11 cellular contexts compared by ENCODE assay signal in the genomic region with DNA sequence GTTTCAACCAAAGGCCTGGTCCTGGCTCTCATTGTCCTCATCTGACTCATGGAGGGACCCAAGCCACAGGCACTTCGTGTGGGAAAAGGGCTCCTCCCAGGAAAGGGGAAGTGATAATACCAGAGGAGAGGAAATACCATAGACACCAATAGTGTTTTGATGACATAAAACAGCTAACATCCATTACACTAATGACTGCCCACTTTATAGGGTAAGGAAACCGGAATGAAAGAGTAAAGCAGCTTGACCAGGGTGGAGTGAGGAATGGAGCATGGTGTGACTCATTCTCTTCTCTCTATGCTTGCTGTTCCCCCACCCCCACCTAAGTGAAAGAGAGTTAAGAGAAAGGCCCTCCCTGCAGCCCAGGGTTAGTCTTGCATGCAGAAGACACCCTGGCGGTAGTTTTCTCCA.
A peak's percentile ranks its signal among the peaks of the same experiment; 100 is the strongest.
DNase-seq lines count a peak whose midpoint lies in the region; FAIRE-seq and TF ChIP-seq lines count a peak whose summit lies in the region.
"Had no signal": no experiment of that assay in that cellular context is flagged by ENCODE, and none has a peak within 500 bp of the region (broad histone marks: within the 10 kb centered on the region; RNA-seq: fewer than 3 reads in every experiment).

No MANE protein-coding gene starts in this region.

- no peak for TF ChIP-seq CTCF in AG04449 (IDR thresholded peaks at IDR 0.05; ENCODE audit: insufficient read depth, low read length, missing control alignments)
- TF ChIP-seq CTCF in HFFc6 (IDR thresholded peaks at IDR 0.05) = no peak
- TF ChIP-seq CTCF in GM13976 (IDR thresholded peaks at IDR 0.05; ENCODE audit: borderline replicate concordance, control extremely low read depth, extremely low read depth, insufficient read depth, missing control alignments) = no peak

- in situ Hi-C loops in GM13976 (cut with MboI; ENCODE audit: low sequenced_read_pairs, unreplicated experiment) = no loop called here

- H3K4me3 ChIP-seq in AG04449 (ENCODE audit: low read depth, low read length) = no peak overlapping the region
- H3K4me3 ChIP-seq in SK-N-MC = peak overlapping the region; percentile 42; the same call in 1 of the 2 replicates
- H3K4me3 ChIP-seq: stomach had no signal

- peaks cover 7% of the 10 kb centered on the region for H3K27me3 Mint-ChIP-seq in HFFc6 (ENCODE audit: insufficient read depth)
- H3K27me3 Mint-ChIP-seq: CD4-positive, alpha-beta T cell had no signal

- H3K4me3 Mint-ChIP-seq in HFFc6 = no peak overlapping the region; the same call in 1 of the 2 replicates
- H3K4me3 Mint-ChIP-seq: CD4-positive, alpha-beta T cell; IgD-negative memory B cell had no signal

- no peaks in the 10 kb centered on the region for H3K36me3 Mint-ChIP-seq in HFFc6 (ENCODE audit: low read depth)
- H3K36me3 Mint-ChIP-seq: IgD-negative memory B cell had no signal

- no peak for FAIRE-seq in GM19239 (lab: Jason Lieb, UNC)

- H3K9me3 Mint-ChIP-seq in HFFc6 = peaks cover 27% of the 10 kb centered on the region

- peaks cover 8% of the 10 kb centered on the region; the same call in 1 of the 2 replicates for H3K4me1 Mint-ChIP-seq in HFFc6 (ENCODE audit: low read depth)

- H3K9me3 ChIP-seq in SK-N-MC (ENCODE audit: low read depth, low read length) = no peaks in the 10 kb centered on the region
- H3K9me3 ChIP-seq: stomach had no signal

- POLR2A ChIA-PET in AG04449 (lab: Yijun Ruan, JAX) = no interaction called here

- DNase-seq in AG04449 (ENCODE audit: low read depth, low spot score) (peak; percentile 10), HFFc6 (peak; percentile 55), SK-N-MC (ENCODE audit: low read depth, low spot score) (no peak), hepatic stellate cell (ENCODE audit: low spot score) (peak; percentile 42), GM19239 (ENCODE audit: insufficient read length, low spot score) (no peak), RKO (ENCODE audit: low spot score) (no peak), caudate nucleus (lab: John Stamatoyannopoulos, UW) (no peak), GM13976 (ENCODE audit: low spot score) (no peak)
- DNase-seq: CD4-positive, alpha-beta T cell; stomach had no signal

- H3K27ac Mint-ChIP-seq in HFFc6 = peak overlapping the region; percentile 72; the same call in 1 of the 2 replicates
- H3K27ac Mint-ChIP-seq: CD4-positive, alpha-beta T cell; IgD-negative memory B cell had no signal

- CTCF ChIA-PET in AG04449 (lab: Yijun Ruan, JAX) = no interaction called here

- H3K36me3 ChIP-seq in SK-N-MC (ENCODE audit: insufficient read depth, low read length) = no peaks in the 10 kb centered on the region
- H3K36me3 ChIP-seq: stomach had no signal

- peak overlapping the region; percentile 91 for H3K27ac ChIP-seq in SK-N-MC
- no peak overlapping the region for H3K27ac ChIP-seq in caudate nucleus (ENCODE audit: low read depth, low read length)
- H3K27ac ChIP-seq: stomach had no signal

- H3K9ac ChIP-seq in SK-N-MC (ENCODE audit: insufficient read length) = no peak overlapping the region

Comparison
In these comparisons a context has a peak if more than half of its experiments do, and no peak if none do; other contexts are left out.
1. DNase-seq: peak in AG04449 (single experiment), HFFc6 (single experiment) and hepatic stellate cell (single experiment); none in SK-N-MC (single experiment), GM19239 (single experiment), RKO (single experiment), caudate nucleus (0 of 61) and GM13976 (single experiment).